ENCODE assay signal across 25 cellular contexts in genomic region chr17:12953126-12953525, GRCh38.
"Had no signal": no experiment of that assay in that cellular context is flagged by ENCODE, and none has a peak within 500 bp of the region (broad histone marks: within the 10 kb centered on the region; RNA-seq: fewer than 3 reads in every experiment).

No MANE protein-coding gene starts in this region.

- H3K27ac ChIP-seq: hepatocyte, left ventricle myocardium inferior, parathyroid adenoma, right atrium auricular region, right lobe of liver, stomach, suprapubic skin, thoracic aorta, tibial artery, upper lobe of right lung had no signal

- H3K9ac ChIP-seq: parathyroid adenoma had no signal

- FAIRE-seq: urothelium cell line had no signal

- H3K36me3 ChIP-seq: right lobe of liver, suprapubic skin had no signal

- H3K9me3 ChIP-seq: mucosa of descending colon, right lobe of liver, tibial artery, upper lobe of right lung had no signal

- ATAC-seq: mucosa of descending colon; naive thymus-derived CD4-positive, alpha-beta T cell; natural killer cell treated with Interleukin-12 subunit alpha and Interleukin-12 subunit beta and Interleukin-15 and Interleukin-18, amount 100 ng/mL, for 72 hours; right lobe of liver; stimulated activated memory B cell treated with anti-CD40 and anti-IgM and Interleukin-4, amounts not matched to agents 10 μg/mL and 1 μg/mL and 100 μg/mL, for 72 hours; stimulated activated naive CD8-positive, alpha-beta T cell treated with anti-CD3 and anti-CD28 coated beads, Interleukin-15, Interleukin-2, amounts not matched to agents 100 U/mL and 50 U/mL, for 24 hours; upper lobe of right lung had no signal

- H3K4me3 ChIP-seq: hepatocyte, left ventricle myocardium inferior, lung, mucosa of descending colon, right atrium auricular region, right lobe of liver, smooth muscle cell, stomach, suprapubic skin, thoracic aorta, tibial artery, upper lobe of right lung had no signal

- H3K27me3 ChIP-seq: hepatocyte, right atrium auricular region, right lobe of liver, stomach, suprapubic skin, tibial artery, upper lobe of right lung had no signal

- H3K4me1 ChIP-seq: parathyroid adenoma, right atrium auricular region, right lobe of liver, stomach, suprapubic skin, tibial artery, upper lobe of right lung had no signal

- H3K4me2 ChIP-seq: hepatocyte, smooth muscle cell had no signal

- H2AFZ ChIP-seq: hepatocyte, parathyroid adenoma had no signal

- DNase-seq: islet precursor cell; left ventricle myocardium inferior; mesendoderm; mucosa of descending colon; naive thymus-derived CD4-positive, alpha-beta T cell; nucleus accumbens; right lobe of liver; stimulated activated CD4-positive, alpha-beta T cell treated with anti-CD3 and anti-CD28 coated beads, Interleukin-1b, Interleukin-23, amount 100 ng/mL, for 48 hours; stimulated activated CD4-positive, alpha-beta T cell treated with anti-CD3 and anti-CD28 coated beads, Interleukin-2, amount 100 ng/mL, for 48 hours; stimulated activated CD4-positive, alpha-beta T cell treated with anti-CD3 and anti-CD28 coated beads, Interleukin-4, amount 100 ng/mL, for 4 hours; stimulated activated CD8-positive, alpha-beta memory T cell treated with anti-CD3 and anti-CD28 coated beads, Interleukin-4, amount 100 ng/mL, for 48 hours; stimulated activated naive CD8-positive, alpha-beta T cell treated with anti-CD3 and anti-CD28 coated beads, Interleukin-15, Interleukin-2, amounts not matched to agents 100 U/mL and 50 U/mL, for 24 hours; stomach; tibial artery; upper lobe of right lung had no signal
